ENCODE assay signal across 11 cellular contexts in genomic region chr10:43393606-43394360, GRCh38. TPM values are rescaled to one million over a fixed set of nuclear protein-coding genes. Genes with fewer than 3 reads are reported as not detected.
DNase-seq lines count a peak whose midpoint lies in the region; ATAC-seq and TF ChIP-seq lines count a peak whose summit lies in the region.
"Had no signal": no experiment of that assay in that cellular context is flagged by ENCODE, and none has a peak within 500 bp of the region (broad histone marks: within the 10 kb centered on the region; RNA-seq: fewer than 3 reads in every experiment).

No MANE protein-coding gene starts in this region.

- no peak overlapping the region for H4K8ac ChIP-seq in mesenchymal stem cell (ENCODE audit: low read length)

- no peak overlapping the region for H2BK5ac ChIP-seq in mesenchymal stem cell (ENCODE audit: low read depth, low read length, poor library complexity, severe bottlenecking)

- peaks cover 81% of the 10 kb centered on the region for H3K4me1 ChIP-seq in CD4-positive, alpha-beta memory T cell (ENCODE audit: insufficient read depth, low read length)
- H3K4me1 ChIP-seq in mesenchymal stem cell (ENCODE audit: control insufficient read depth, insufficient read depth, low read depth, low read length), result peaks cover 13% of the 10 kb centered on the region

- H2BK120ac ChIP-seq in mesenchymal stem cell (ENCODE audit: low read depth, low read length), result no peak overlapping the region

- no peak overlapping the region for H3K4me2 ChIP-seq in mesenchymal stem cell (ENCODE audit: low read length, poor library complexity, severe bottlenecking)
- H3K4me2 ChIP-seq: smooth muscle cell had no signal

- no peak for DNase-seq in CD4-positive, alpha-beta memory T cell
- DNase-seq in HL-60 (ENCODE audit: low read depth in 1 of 2, low spot score in 1 of 2) (peak; percentile 65 to 72), activated B cell treated with CpG ODN at 0.5 μM for 24 hours (no peak), mesenchymal stem cell (no peak), SKM-1 (lab: John Stamatoyannopoulos, UW; ENCODE audit: unreplicated experiment) (no peak), T-helper 1 cell (no peak), glomerular visceral epithelial cell (ENCODE audit: extremely low spot score) (no peak)
- no peak for DNase-seq in NK-92 treated with Interleukin-12 subunit alpha and Interleukin-12 subunit beta, amount 100 ng/mL, for 24 hours (lab: John Stamatoyannopoulos, UW)
- DNase-seq: NCI-H1092, NCI-H748 treated with DMSO at 0.1 percent for 48 hours had no signal

- H3K23ac ChIP-seq in mesenchymal stem cell (ENCODE audit: low read length in 2 of 2), result no peak overlapping the region

- 94% methylated on average over 3 of the region's 3 CpGs for WGBS in mesenchymal stem cell

- no peaks in the 10 kb centered on the region for H3K27me3 Mint-ChIP-seq in CD4-positive, alpha-beta memory T cell
- no peaks in the 10 kb centered on the region for H3K27me3 Mint-ChIP-seq in activated B cell treated with CpG ODN at 0.5 μM for 24 hours

- no peak for TF ChIP-seq CTCF in HL-60 (IDR thresholded peaks at IDR 0.05; ENCODE audit: insufficient read depth, low read length)
- TF ChIP-seq CTCF in activated B cell treated with CpG ODN at 0.5 μM for 24 hours (IDR thresholded peaks at IDR 0.05), result no peak

- peak overlapping the region in 1 of 2 experiments; percentile 31 for H2BK12ac ChIP-seq in mesenchymal stem cell (ENCODE audit: low read length in 2 of 2)

- no peak overlapping the region for H3K4me3 ChIP-seq in CD4-positive, alpha-beta memory T cell (ENCODE audit: low read length in 2 of 2)
- no peak overlapping the region for H3K4me3 ChIP-seq in HL-60 (replicated peaks; ENCODE audit: insufficient read depth, low read length)
- H3K4me3 ChIP-seq in mesenchymal stem cell (ENCODE audit: insufficient read depth in 1 of 2, low read depth in 1 of 2, low read length in 2 of 2), result no peak overlapping the region

- no peaks in the 10 kb centered on the region for H3K9me3 Mint-ChIP-seq in CD4-positive, alpha-beta memory T cell
- H3K9me3 Mint-ChIP-seq in activated B cell treated with CpG ODN at 0.5 μM for 24 hours, result no peaks in the 10 kb centered on the region

- H3K27me3 ChIP-seq in CD4-positive, alpha-beta memory T cell (ENCODE audit: insufficient read depth, low read length), result no peaks in the 10 kb centered on the region
- H3K27me3 ChIP-seq in HL-60 (ENCODE audit: insufficient read depth, poor library complexity, severe bottlenecking) (no peaks in the 10 kb centered on the region), mesenchymal stem cell (ENCODE audit: control insufficient read depth in 1 of 2, insufficient read depth in 1 of 2, low read length in 2 of 2) (no peaks in the 10 kb centered on the region)

- peaks cover 58 to 94% (median 71%) of the 10 kb centered on the region in 4 donors for H3K4me1 Mint-ChIP-seq in CD4-positive, alpha-beta memory T cell
- peaks cover 62% of the 10 kb centered on the region for H3K4me1 Mint-ChIP-seq in activated B cell treated with CpG ODN at 0.5 μM for 24 hours

- H3K9me3 ChIP-seq in CD4-positive, alpha-beta memory T cell (ENCODE audit: control insufficient read depth in 1 of 2, low read length in 2 of 2), result no peaks in the 10 kb centered on the region
- H3K9me3 ChIP-seq in mesenchymal stem cell (ENCODE audit: control insufficient read depth, low read length), result no peaks in the 10 kb centered on the region

- no peak overlapping the region for H3K18ac ChIP-seq in mesenchymal stem cell (ENCODE audit: low read depth in 1 of 2, low read length in 2 of 2)

- peaks cover 42 to 76% of the 10 kb centered on the region in 2 donors for H3K36me3 Mint-ChIP-seq in CD4-positive, alpha-beta memory T cell
- peaks cover 75% of the 10 kb centered on the region for H3K36me3 Mint-ChIP-seq in activated B cell treated with CpG ODN at 0.5 μM for 24 hours (ENCODE audit: low read depth)

- intact Hi-C loops in CD4-positive, alpha-beta memory T cell (cut with micrococcal nuclease), result no loop called here
- intact Hi-C loops in activated B cell treated with CpG ODN at 0.5 μM for 24 hours (cut with micrococcal nuclease), result no loop called here

- no peak for ATAC-seq in activated B cell treated with CpG ODN at 0.5 μM for 24 hours (ENCODE audit: low read depth)

- H3K27ac Mint-ChIP-seq in CD4-positive, alpha-beta memory T cell, result peak overlapping the region; percentile 7 to 98 (median 93)
- H3K27ac Mint-ChIP-seq in activated B cell treated with CpG ODN at 0.5 μM for 24 hours, result peak overlapping the region; percentile 0

- no peak overlapping the region for H2AK5ac ChIP-seq in mesenchymal stem cell (ENCODE audit: low read length, severe bottlenecking)

- H3K4ac ChIP-seq in mesenchymal stem cell (ENCODE audit: low read depth in 1 of 2, low read length in 2 of 2), result no peak overlapping the region

- H2BK15ac ChIP-seq in mesenchymal stem cell (ENCODE audit: low read depth, poor library complexity, severe bottlenecking), result no peak overlapping the region

- H3K79me1 ChIP-seq in mesenchymal stem cell (replicated peaks; ENCODE audit: low read length, poor library complexity, severe bottlenecking), result peaks cover 1% of the 10 kb centered on the region

- H4K91ac ChIP-seq in mesenchymal stem cell (ENCODE audit: low read length), result no peak overlapping the region

- H3K4me3 Mint-ChIP-seq in CD4-positive, alpha-beta memory T cell, result peak overlapping the region in 3 of 8 donors; percentile 22 to 30 (median 29)
- no peak overlapping the region for H3K4me3 Mint-ChIP-seq in activated B cell treated with CpG ODN at 0.5 μM for 24 hours

- CTCF ChIA-PET in CD4-positive, alpha-beta memory T cell (lab: Charles Lee; ENCODE audit: partially characterized antibody), result interaction anchor here (1.0 to 1.3 kb wide), 2 partner anchors 12 to 26 kb away, joined by 3 to 5 read pairs; no protein-coding TSS in a partner anchor
- CTCF ChIA-PET in activated B cell treated with CpG ODN at 0.5 μM for 24 hours (lab: Charles Lee), result no interaction called here

- peak overlapping the region; percentile 100 for H3K27ac ChIP-seq in CD4-positive, alpha-beta memory T cell (ENCODE audit: low read depth, low read length)
- H3K27ac ChIP-seq in HL-60 (replicated peaks), result peak overlapping the region; percentile 96
- no peak overlapping the region for H3K27ac ChIP-seq in mesenchymal stem cell (ENCODE audit: low read length, poor library complexity, severe bottlenecking)

- peak overlapping the region; percentile 95 for H3K9ac ChIP-seq in mesenchymal stem cell (ENCODE audit: low read length)

- peaks cover 55% of the 10 kb centered on the region for H3K36me3 ChIP-seq in CD4-positive, alpha-beta memory T cell (ENCODE audit: insufficient read depth, low read length)
- H3K36me3 ChIP-seq in mesenchymal stem cell (ENCODE audit: control insufficient read depth in 1 of 2, insufficient read depth in 2 of 2, low read depth in 1 of 2, low read length in 2 of 2), result peaks cover 44 to 67% of the 10 kb centered on the region in 2 experiments

- POLR2A ChIA-PET in CD4-positive, alpha-beta memory T cell (lab: Charles Lee; ENCODE audit: partially characterized antibody), result interaction anchor here (13.4 kb wide), 1 partner anchor 15 kb away, joined by 250 read pairs; the partner anchor contains the start of gene HNRNPF
- POLR2A ChIA-PET in activated B cell treated with CpG ODN at 0.5 μM for 24 hours (lab: Charles Lee), result interaction anchor here (1.2 to 7.3 kb wide), 2 partner anchors 15 to 43 kb away, joined by 3 to 71 read pairs; partner anchors contain the start of genes HNRNPF and ZNF487

- H2AFZ ChIP-seq in mesenchymal stem cell (ENCODE audit: low read depth, low read length), result no peak overlapping the region

- no peak overlapping the region for H3K14ac ChIP-seq in mesenchymal stem cell (ENCODE audit: low read length in 2 of 2)

RNA-seq across cellular contexts. Expression of gene HNRNPF, which starts 15.2 kb away (rescaled TPM):
- total RNA-seq in CD4-positive, alpha-beta memory T cell, result 100 to 1,000 TPM; 204 to 206 TPM
- polyA plus RNA-seq in CD4-positive, alpha-beta memory T cell, result 100 to 1,000 TPM; 242 to 296 TPM
- total RNA-seq in activated B cell treated with CpG ODN at 0.5 μM for 24 hours, result 253 and 255 TPM in 2 replicates
- polyA plus RNA-seq in mesenchymal stem cell (2013, experiment 1 of 2), result 115 TPM
- 117 TPM for polyA plus RNA-seq in mesenchymal stem cell (2013, experiment 2 of 2)

RNA-seq across cellular contexts. Expression of gene FXYD4, which starts 22.3 kb away (rescaled TPM):
- not detected for total RNA-seq in CD4-positive, alpha-beta memory T cell
- polyA plus RNA-seq in CD4-positive, alpha-beta memory T cell, result not detected
- total RNA-seq in activated B cell treated with CpG ODN at 0.5 μM for 24 hours, result not detected in 2 replicates
- not detected for polyA plus RNA-seq in mesenchymal stem cell (2013, experiment 1 of 2)
- not detected for polyA plus RNA-seq in mesenchymal stem cell (2013, experiment 2 of 2)
- total RNA-seq: smooth muscle cell had no signal
- polyA plus RNA-seq: smooth muscle cell had no signal

RNA-seq across cellular contexts. Expression of gene ZNF487, which starts 43.1 kb away (rescaled TPM):
- 1 to 10 TPM; 3.1 to 5.6 TPM for total RNA-seq in CD4-positive, alpha-beta memory T cell
- polyA plus RNA-seq in CD4-positive, alpha-beta memory T cell, result 1 to 10 TPM; 4.8 to 7.7 TPM
- 2.9 and 3.4 TPM in 2 replicates for total RNA-seq in activated B cell treated with CpG ODN at 0.5 μM for 24 hours
- 3.1 TPM for polyA plus RNA-seq in mesenchymal stem cell (2013, experiment 1 of 2)
- 3.3 TPM for polyA plus RNA-seq in mesenchymal stem cell (2013, experiment 2 of 2)

Comparison
In these comparisons a context has a peak if more than half of its experiments do, and no peak if none do; other contexts are left out.
1. DNase-seq: peak in HL-60 (2 of 2); none in CD4-positive, alpha-beta memory T cell (0 of 5), activated B cell treated with CpG ODN at 0.5 μM for 24 hours (single experiment), mesenchymal stem cell (single experiment), SKM-1 (single experiment), T-helper 1 cell (0 of 5), NK-92 treated with Interleukin-12 subunit alpha and Interleukin-12 subunit beta, amount 100 ng/mL, for 24 hours (single experiment) and glomerular visceral epithelial cell (single experiment).